ENCODE assay signal across 20 cellular contexts in genomic region chr4:85831647-85832046, GRCh38.
"Had no signal": no experiment of that assay in that cellular context is flagged by ENCODE, and none has a peak within 500 bp of the region (broad histone marks: within the 10 kb centered on the region; RNA-seq: fewer than 3 reads in every experiment).

No MANE protein-coding gene starts in this region.

- H3K4me3 ChIP-seq: neural progenitor cell, psoas muscle, tibial artery, vagina had no signal

- H3K27me3 ChIP-seq: neural progenitor cell, tibial artery, vagina had no signal

- H3K9ac ChIP-seq: neural progenitor cell had no signal

- FAIRE-seq: endothelial cell of umbilical vein had no signal

- DNase-seq: activated CD4-positive, CD25-positive, alpha-beta regulatory T cell treated with anti-CD3 and anti-CD28 coated beads, Interleukin-2, amount 50 U/mL, for 72 hours; activated gamma-delta T cell treated with Interleukin-2 at 50 U/mL for 16 hours; activated T-cell treated with anti-CD3 and anti-CD28 coated beads, Interleukin-2, amount 50 U/mL, for 1 hour; aorta; dermis blood vessel endothelial cell; effector CD8-positive, alpha-beta T cell; foreskin melanocyte; immature natural killer cell; kidney glomerular epithelial cell; left ventricle myocardium superior; mammary epithelial cell; psoas muscle; right cardiac atrium; stimulated activated CD4-positive, alpha-beta T cell treated with anti-CD3 and anti-CD28 coated beads, Interleukin-4, amount 100 ng/mL, for 4 hours; substantia nigra; tibial artery had no signal

- H2AFZ ChIP-seq: neural progenitor cell had no signal

- H3K36me3 ChIP-seq: neural progenitor cell, tibial artery, vagina had no signal

- H3K4me2 ChIP-seq: neural progenitor cell had no signal

- H3K9me3 ChIP-seq: psoas muscle, tibial artery, vagina had no signal

- H3K27ac ChIP-seq: neural progenitor cell, psoas muscle, tibial artery, vagina, VCaP had no signal
